ENCODE assay signal across 29 cellular contexts in the genomic region with DNA sequence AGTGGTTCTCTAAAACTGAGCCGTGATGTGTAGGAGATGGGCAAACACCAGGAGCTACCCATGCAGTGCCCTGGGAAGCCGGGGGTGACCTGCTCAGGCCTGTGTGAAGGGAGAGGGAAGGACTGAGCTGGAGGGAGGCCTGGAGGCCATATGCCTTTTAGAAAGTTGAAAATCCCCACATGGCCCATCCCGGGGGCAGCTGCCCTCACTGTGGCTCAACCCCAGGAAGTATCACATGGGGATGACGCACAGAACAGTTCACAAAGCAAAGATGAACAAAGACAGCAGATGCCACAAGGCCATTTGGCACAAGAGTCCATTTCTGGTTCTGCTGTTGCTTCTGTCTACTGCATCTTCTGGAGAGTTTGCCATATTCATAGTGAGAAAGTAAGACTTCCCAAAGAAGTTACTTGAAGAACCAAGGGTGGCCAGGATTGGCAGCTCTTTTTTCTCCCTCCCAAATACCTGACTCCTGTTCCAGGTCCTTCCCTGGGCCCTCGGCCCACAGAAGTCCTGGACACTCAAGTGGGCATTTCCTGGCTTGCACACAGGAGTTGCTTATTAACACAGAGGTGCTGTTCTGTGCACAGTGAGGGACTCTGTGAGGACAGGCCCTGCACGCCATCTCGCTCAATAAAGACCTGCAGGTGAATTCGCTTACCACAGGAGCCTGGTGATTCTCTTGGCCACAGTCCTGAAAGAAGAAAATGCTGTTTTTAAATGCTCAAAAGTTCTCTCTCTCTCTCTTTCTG. TPM values are rescaled to one million over a fixed set of nuclear protein-coding genes. Genes with fewer than 3 reads are reported as not detected.
A peak's percentile ranks its signal among the peaks of the same experiment; 100 is the strongest.
DNase-seq lines count a peak whose midpoint lies in the region; ATAC-seq and TF ChIP-seq lines count a peak whose summit lies in the region.
"Had no signal": no experiment of that assay in that cellular context is flagged by ENCODE, and none has a peak within 500 bp of the region (broad histone marks: within the 10 kb centered on the region; RNA-seq: fewer than 3 reads in every experiment).

No MANE protein-coding gene starts in this region.

- no peaks in the 10 kb centered on the region for H3K9me3 ChIP-seq in IMR-90 (ENCODE audit: control insufficient read depth, insufficient read depth, low read length)

- POLR2A ChIA-PET in IMR-90 (lab: Charles Lee; ENCODE audit: unreplicated experiment), result no interaction called here

- no peak overlapping the region for H3K18ac ChIP-seq in IMR-90 (ENCODE audit: low read depth, low read length)

- no peak overlapping the region for H4K91ac ChIP-seq in IMR-90 (ENCODE audit: insufficient read depth, low read depth, low read length)

- no peak for TF ChIP-seq RAD21 in IMR-90 (IDR thresholded peaks at IDR 0.05; ENCODE audit: low read length)

- TF ChIP-seq POLR2A in IMR-90 (IDR thresholded peaks at IDR 0.05; ENCODE audit: low read depth, low read length), result no peak

- H2BK20ac ChIP-seq in IMR-90 (ENCODE audit: low read depth, low read length), result no peak overlapping the region

- BruUV-seq in IMR-90 (replicated peaks; lab: Mats Ljungman, UMichigan), result no TSS peak

- H4K8ac ChIP-seq in IMR-90 (ENCODE audit: low read depth in 2 of 2, low read length in 2 of 2), result no peak overlapping the region

- H3K4me2 ChIP-seq in IMR-90 (ENCODE audit: low read depth, low read length), result no peak overlapping the region

- peaks cover 15% of the 10 kb centered on the region for H3K27me3 ChIP-seq in IMR-90 (ENCODE audit: control insufficient read depth, insufficient read depth, low read length)

- peak; percentile 4 for DNase-seq in IMR-90
- DNase-seq in midbrain (lab: John Stamatoyannopoulos, UW), result peak; percentile 24
- DNase-seq in superior temporal gyrus (ENCODE audit: extremely low spot score), result peak; percentile 75
- no peak for DNase-seq in AG20443 (ENCODE audit: low spot score)
- no peak for DNase-seq in T-helper 1 cell
- DNase-seq: activated CD4-positive, alpha-beta T cell treated with anti-CD3 and anti-CD28 coated beads, Interleukin-2, amount 10 ng/mL, durations not matched to agents 7 days and 5 days; activated CD8-positive, alpha-beta memory T cell treated with anti-CD3 and anti-CD28 coated beads, Interleukin-2, amount 10 ng/mL, durations not matched to agents 7 days and 5 days; activated naive CD4-positive, alpha-beta T cell treated with anti-CD3 and anti-CD28 coated beads for 36 hours; amniotic stem cell; CD4-positive, CD25-positive, alpha-beta regulatory T cell; effector memory CD8-positive, alpha-beta T cell; foreskin melanocyte; immature natural killer cell; naive B cell; NCI-H1694 treated with DMSO at 0.1 percent for 48 hours; NCI-H2171 treated with DMSO at 0.1 percent for 48 hours; NCI-H510A treated with DMSO at 0.1 percent for 48 hours; PC-3; SHP77 treated with DMSO at 0.1 percent for 48 hours; T-helper 9 cell had no signal

- dilution Hi-C loops in IMR-90 (cut with HindIII; ENCODE audit: low sequenced_read_pairs, unreplicated experiment), result no loop called here

- H3K4me1 ChIP-seq in IMR-90 (ENCODE audit: control insufficient read depth, insufficient read depth, low read length), result no peaks in the 10 kb centered on the region

- no peak overlapping the region for H3K23ac ChIP-seq in IMR-90 (ENCODE audit: low read depth, low read length)

- H2BK15ac ChIP-seq in IMR-90 (ENCODE audit: low read depth, low read length), result no peak overlapping the region

- in situ Hi-C loops in IMR-90 (cut with MboI; ENCODE audit: low sequenced_read_pairs), result no loop called here

- no peak overlapping the region for H4K5ac ChIP-seq in IMR-90 (ENCODE audit: low read depth, low read length)

- no peak for ATAC-seq in IMR-90 (ENCODE audit: low read depth)
- no peak for ATAC-seq in HG03025 (IDR thresholded peaks at IDR 0.05; ENCODE audit: low FRiP score, unreplicated experiment)
- ATAC-seq: activated CD8-positive, alpha-beta memory T cell treated with anti-CD3 and anti-CD28 coated beads, Interleukin-2, amount 10 ng/mL, durations not matched to agents 7 days and 5 days; effector memory CD8-positive, alpha-beta T cell; HepG2; left lobe of liver; PC-3 had no signal

- H3K9ac ChIP-seq in IMR-90 (ENCODE audit: low read depth, low read length), result no peak overlapping the region

- H2AK5ac ChIP-seq in IMR-90 (ENCODE audit: low read depth, low read length), result no peak overlapping the region

- no peak overlapping the region for H3K14ac ChIP-seq in IMR-90 (replicated peaks; ENCODE audit: low read depth, low read length)

- no peaks in the 10 kb centered on the region for H4K20me1 ChIP-seq in IMR-90 (ENCODE audit: insufficient read depth, low read length)

- no peaks in the 10 kb centered on the region for H3K36me3 ChIP-seq in IMR-90 (ENCODE audit: control insufficient read depth, insufficient read depth, low read length)

- H2AK9ac ChIP-seq in IMR-90 (replicated peaks; ENCODE audit: low read depth, low read length, poor library complexity), result no peak overlapping the region

- no peaks in the 10 kb centered on the region for H3K79me1 ChIP-seq in IMR-90 (ENCODE audit: low read depth in 1 of 2, low read length in 2 of 2)

- no peak overlapping the region for H2BK120ac ChIP-seq in IMR-90 (ENCODE audit: low read depth, low read length)

- CTCF ChIA-PET in IMR-90 (lab: Yijun Ruan, JAX), result no interaction called here

- no peaks in the 10 kb centered on the region for H3K9me1 ChIP-seq in IMR-90 (ENCODE audit: insufficient read depth, low read length)

- peak overlapping the region; percentile 15 for H2AFZ ChIP-seq in IMR-90 (replicated peaks; ENCODE audit: low read length, poor library complexity)

- no peak overlapping the region for H3K56ac ChIP-seq in IMR-90 (ENCODE audit: extremely low read depth, insufficient read depth, low read length)

- no peak overlapping the region for H3K4ac ChIP-seq in IMR-90 (ENCODE audit: low read depth, low read length)

- WGBS in IMR-90 (ENCODE audit: extremely low coverage in 2 of 2, insufficient read length in 1 of 2), 2 experiments, result 91% methylated on average over 4 of the region's 8 CpGs; no CpG with 5 or more reads in 1 of the 2 experiments

- H3K27ac ChIP-seq in IMR-90 (ENCODE audit: insufficient read depth, low read length) (no peak overlapping the region), cingulate gyrus (ENCODE audit: low read depth, low read length) (peak overlapping the region; percentile 57)
- H3K27ac ChIP-seq: coronary artery, skin epidermis had no signal

- TF ChIP-seq CTCF in IMR-90 (conservative IDR thresholded peaks at IDR 0.05; ENCODE audit: low read depth, low read length), result no peak

- H3K4me3 ChIP-seq in IMR-90 (ENCODE audit: insufficient read depth, low read depth, low read length), result no peak overlapping the region
- H3K4me3 ChIP-seq: coronary artery, skin epidermis had no signal

- peak overlapping the region; percentile 39 for H2BK5ac ChIP-seq in IMR-90 (ENCODE audit: low read depth, low read length, poor library complexity, severe bottlenecking)

- intact Hi-C loops in IMR-90 (cut with micrococcal nuclease), result no loop called here

TF ChIP-seq in IMR-90, 13 proteins besides CTCF, POLR2A, EP300 and RAD21:
- TF ChIP-seq CEBPB (IDR thresholded peaks at IDR 0.05; ENCODE audit: low read depth, low read length) (no peak), FOS (IDR thresholded peaks at IDR 0.05; ENCODE audit: low read depth, low read length) (no peak), RCOR1 (IDR thresholded peaks at IDR 0.05; ENCODE audit: insufficient replicate concordance, low read length) (no peak), MAZ (IDR thresholded peaks at IDR 0.05; ENCODE audit: borderline replicate concordance, low read depth, low read length) (no peak), SMC3 (IDR thresholded peaks at IDR 0.05; ENCODE audit: low read depth, low read length) (no peak), NFE2L2 (IDR thresholded peaks at IDR 0.05; ENCODE audit: low read depth, low read length) (no peak), RFX5 (IDR thresholded peaks at IDR 0.05; ENCODE audit: low read depth, low read length) (no peak), MXI1 (IDR thresholded peaks at IDR 0.05; ENCODE audit: borderline replicate concordance, low read depth, low read length) (no peak), MAFK (IDR thresholded peaks at IDR 0.05; ENCODE audit: low read depth, low read length) (no peak), CHD1 (IDR thresholded peaks at IDR 0.05; ENCODE audit: low read depth, low read length) (no peak), BHLHE40 (IDR thresholded peaks at IDR 0.05; ENCODE audit: low read depth, low read length) (no peak)
- TF ChIP-seq, protein P1, sequence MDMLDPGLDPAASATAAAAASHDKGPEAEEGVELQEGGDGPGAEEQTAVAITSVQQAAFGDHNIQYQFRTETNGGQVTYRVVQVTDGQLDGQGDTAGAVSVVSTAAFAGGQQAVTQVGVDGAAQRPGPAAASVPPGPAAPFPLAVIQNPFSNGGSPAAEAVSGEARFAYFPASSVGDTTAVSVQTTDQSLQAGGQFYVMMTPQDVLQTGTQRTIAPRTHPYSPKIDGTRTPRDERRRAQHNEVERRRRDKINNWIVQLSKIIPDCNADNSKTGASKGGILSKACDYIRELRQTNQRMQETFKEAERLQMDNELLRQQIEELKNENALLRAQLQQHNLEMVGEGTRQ (IDR thresholded peaks at IDR 0.05; ENCODE audit: low read depth, low read length), result no peak
- TF ChIP-seq, protein P2, sequence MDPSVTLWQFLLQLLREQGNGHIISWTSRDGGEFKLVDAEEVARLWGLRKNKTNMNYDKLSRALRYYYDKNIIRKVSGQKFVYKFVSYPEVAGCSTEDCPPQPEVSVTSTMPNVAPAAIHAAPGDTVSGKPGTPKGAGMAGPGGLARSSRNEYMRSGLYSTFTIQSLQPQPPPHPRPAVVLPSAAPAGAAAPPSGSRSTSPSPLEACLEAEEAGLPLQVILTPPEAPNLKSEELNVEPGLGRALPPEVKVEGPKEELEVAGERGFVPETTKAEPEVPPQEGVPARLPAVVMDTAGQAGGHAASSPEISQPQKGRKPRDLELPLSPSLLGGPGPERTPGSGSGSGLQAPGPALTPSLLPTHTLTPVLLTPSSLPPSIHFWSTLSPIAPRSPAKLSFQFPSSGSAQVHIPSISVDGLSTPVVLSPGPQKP (IDR thresholded peaks at IDR 0.05; ENCODE audit: borderline replicate concordance, low read depth, low read length), result no peak

RNA-seq across cellular contexts. Expression of a gene that starts 25.1 kb away (rescaled TPM):
- not detected in 2 replicates for total RNA-seq in IMR-90 (2012; rRNA removed)
- polyA plus RNA-seq in IMR-90 (2012; rRNA removed), result not detected in 2 replicates
- polyA plus RNA-seq in IMR-90 (2012; cell fraction: cytosol; rRNA removed), result not detected in 2 replicates
- polyA plus RNA-seq in IMR-90 (2012; cell fraction: nucleus; rRNA removed; ENCODE audit: low replicate concordance), result not detected in 2 replicates

RNA-seq across cellular contexts. Expression of a gene that starts 40.9 kb away (rescaled TPM):
- not detected in 2 replicates for total RNA-seq in IMR-90 (2012; rRNA removed)
- polyA plus RNA-seq in IMR-90 (2012; rRNA removed), result not detected in 2 replicates
- not detected in 2 replicates for polyA plus RNA-seq in IMR-90 (2012; cell fraction: cytosol; rRNA removed)
- polyA plus RNA-seq in IMR-90 (2012; cell fraction: nucleus; rRNA removed; ENCODE audit: low replicate concordance), result not detected in 2 replicates
- total RNA-seq: activated CD4-positive, alpha-beta T cell treated with anti-CD3 and anti-CD28 coated beads, Interleukin-2, amount 10 ng/mL, durations not matched to agents 7 days and 5 days; activated CD8-positive, alpha-beta memory T cell treated with anti-CD3 and anti-CD28 coated beads, Interleukin-2, amount 10 ng/mL, durations not matched to agents 7 days and 5 days; activated T-helper 1 cell treated with anti-CD3 and anti-CD28 coated beads, Interleukin-12 subunit alpha, Interleukin-12 subunit beta, Interleukin-2, Interleukin-4 antibody, amounts not matched to agents 30 ng/mL and 10 ng/mL and 1 ng/mL, durations not matched to agents 14 hours and 24 hours and 36 hours; CD4-positive, CD25-positive, alpha-beta regulatory T cell; HepG2; left lobe of liver; PC-3; renal cortical epithelial cell; urinary bladder had no signal
- polyA plus RNA-seq: CD4-positive, CD25-positive, alpha-beta regulatory T cell; HepG2; urinary bladder had no signal

Comparison
In these comparisons a context has a peak if more than half of its experiments do, and no peak if none do; other contexts are left out.
1. DNase-seq: peak in IMR-90 (single experiment), midbrain (single experiment) and superior temporal gyrus (single experiment); none in AG20443 (single experiment) and T-helper 1 cell (0 of 5).